25 cellular contexts compared by ENCODE assay signal in the genomic region with DNA sequence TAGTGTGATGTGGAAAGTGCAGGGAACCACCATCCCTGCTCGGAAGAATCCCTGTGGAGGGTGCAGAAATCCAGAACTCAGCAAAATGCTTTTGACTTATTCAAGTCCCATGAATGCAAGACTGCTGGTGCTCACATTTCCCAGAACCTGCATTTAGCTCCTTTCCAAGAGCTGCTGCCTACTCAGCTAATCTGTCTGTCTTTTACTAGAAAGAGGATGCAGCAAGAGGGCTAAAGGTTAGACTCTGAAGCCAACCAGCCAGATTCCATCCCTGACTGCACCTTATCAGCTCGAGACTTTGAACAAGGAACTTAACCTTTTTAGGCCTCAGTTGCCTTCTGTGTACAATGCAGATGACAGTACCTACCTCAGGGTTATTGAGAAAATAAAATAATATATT. TPM values are rescaled to one million over a fixed set of nuclear protein-coding genes. Genes with fewer than 3 reads are reported as not detected.
DNase-seq lines count a peak whose midpoint lies in the region; ATAC-seq, FAIRE-seq and TF ChIP-seq lines count a peak whose summit lies in the region.
"Had no signal": no experiment of that assay in that cellular context is flagged by ENCODE, and none has a peak within 500 bp of the region (broad histone marks: within the 10 kb centered on the region; RNA-seq: fewer than 3 reads in every experiment).

No MANE protein-coding gene starts in this region.

- no peak overlapping the region for H3K27ac ChIP-seq in mammary epithelial cell (ENCODE audit: insufficient read depth, low read depth, low read length)
- no peak overlapping the region for H3K27ac ChIP-seq in keratinocyte (ENCODE audit: control insufficient read depth, insufficient read depth, low read length)
- no peak overlapping the region for H3K27ac ChIP-seq in upper lobe of right lung
- H3K27ac ChIP-seq: SK-N-MC had no signal

- ATAC-seq in upper lobe of right lung (peak; percentile 9), left ventricle myocardium superior (no peak)
- ATAC-seq: CD8-positive, alpha-beta T cell; Panc1 had no signal

- H3K27me3 ChIP-seq in mammary epithelial cell (ENCODE audit: insufficient read depth, low read length) (no peaks in the 10 kb centered on the region), keratinocyte (ENCODE audit: control insufficient read depth, extremely low read depth, insufficient read depth, low read length) (no peaks in the 10 kb centered on the region), upper lobe of right lung (no peaks in the 10 kb centered on the region)

- 67% methylated on average over 2 of the region's 2 CpGs for WGBS in mammary epithelial cell (ENCODE audit: low coverage, missing lambda C conversion rate)

- BruUV-seq in mammary epithelial cell (replicated peaks; lab: Mats Ljungman, UMichigan) = no TSS peak
- no TSS peak for BruUV-seq in MCF 10A (replicated peaks; lab: Mats Ljungman, UMichigan)

- H3K27ac Mint-ChIP-seq in MCF 10A (ENCODE audit: low read depth, unreplicated experiment) = no peak overlapping the region
- H3K27ac Mint-ChIP-seq: CD8-positive, alpha-beta T cell had no signal

- H3K4me3 ChIP-seq in mammary epithelial cell (replicated peaks in 1 of 3; ENCODE audit: insufficient read depth in 1 of 3, low read depth in 2 of 3, low read length in 3 of 3) = no peak overlapping the region
- no peak overlapping the region for H3K4me3 ChIP-seq in keratinocyte (ENCODE audit: control insufficient read depth in 2 of 3, extremely low read depth in 1 of 3, insufficient read depth in 2 of 3, low read depth in 1 of 3, low read length in 3 of 3)
- H3K4me3 ChIP-seq in upper lobe of right lung = no peak overlapping the region
- H3K4me3 ChIP-seq: SK-N-MC had no signal

- no peaks in the 10 kb centered on the region for H3K79me2 ChIP-seq in mammary epithelial cell (ENCODE audit: insufficient read depth, low read length)
- H3K79me2 ChIP-seq in keratinocyte (ENCODE audit: control insufficient read depth, insufficient read depth, low read length) = no peaks in the 10 kb centered on the region

- DNase-seq in mammary epithelial cell = no peak
- DNase-seq in MCF 10A (ENCODE audit: unreplicated experiment) = no peak
- peak; percentile 26 for DNase-seq in SK-N-DZ (ENCODE audit: low spot score)
- no peak for DNase-seq in keratinocyte (ENCODE audit: low read depth, low spot score)
- no peak for DNase-seq in upper lobe of right lung
- DNase-seq in activated effector memory CD4-positive, alpha-beta T cell treated with anti-CD3 and anti-CD28 coated beads, Interleukin-2, amount 50 U/mL, for 16 hours = no peak
- DNase-seq in NCI-H345 (lab: John Stamatoyannopoulos, UW) = no peak
- no peak for DNase-seq in left ventricle myocardium superior
- DNase-seq: C1 segment of cervical spinal cord; CD8-positive, alpha-beta T cell; DMS79 treated with DMSO at 0.1 percent for 48 hours; GF-D8; HCEC 1CT; IMR-90; KG1; MM.1S; NCI-H1048; NCI-H1436; NCI-H187 treated with DMSO at 0.1 percent for 48 hours; NCI-H526 had no signal

- H3K9me3 ChIP-seq in mammary epithelial cell (replicated peaks; ENCODE audit: insufficient read depth, low read length) (no peaks in the 10 kb centered on the region), keratinocyte (ENCODE audit: control insufficient read depth, low read depth, low read length) (no peaks in the 10 kb centered on the region), upper lobe of right lung (no peaks in the 10 kb centered on the region)
- H3K9me3 ChIP-seq: Caco-2 had no signal

- dilution Hi-C loops in mammary epithelial cell (cut with HindIII; ENCODE audit: low sequenced_read_pairs) = no loop called here
- dilution Hi-C loops in keratinocyte (cut with MboI; ENCODE audit: extremely low pct_ligation_motif_present, low sequenced_read_pairs) = no loop called here

- TF ChIP-seq CTCF in mammary epithelial cell (conservative IDR thresholded peaks at IDR 0.05 in 1 of 2, IDR thresholded peaks at IDR 0.05 in 1 of 2; ENCODE audit: extremely low read depth in 1 of 2, insufficient read depth in 1 of 2, low read depth in 1 of 2, low read length in 2 of 2) = no peak
- no peak for TF ChIP-seq CTCF in MCF 10A (IDR thresholded peaks at IDR 0.05; ENCODE audit: unreplicated experiment)
- no peak for TF ChIP-seq CTCF in keratinocyte (optimal IDR thresholded peaks at IDR 0.05 in 1 of 3, IDR thresholded peaks at IDR 0.05 in 1 of 3, conservative IDR thresholded peaks at IDR 0.05 in 1 of 3; ENCODE audit: extremely low read depth in 1 of 3, insufficient read depth in 2 of 3, low read length in 3 of 3)
- TF ChIP-seq CTCF in upper lobe of right lung (IDR thresholded peaks at IDR 0.05) = no peak

- in situ Hi-C loops in mammary epithelial cell (cut with MboI; ENCODE audit: low sequenced_read_pairs in 2 of 2) = no loop called here

- intact Hi-C loops in mammary epithelial cell (cut with micrococcal nuclease) = no loop called here
- intact Hi-C loops in MCF 10A (cut with micrococcal nuclease) = no loop called here
- intact Hi-C loops in upper lobe of right lung (cut with DNase I) = no loop called here
- intact Hi-C loops in left ventricle myocardium superior (cut with micrococcal nuclease) = no loop called here

- H3K4me3 Mint-ChIP-seq in MCF 10A (ENCODE audit: unreplicated experiment) = no peak overlapping the region
- H3K4me3 Mint-ChIP-seq: CD8-positive, alpha-beta T cell had no signal

- peaks cover 11% of the 10 kb centered on the region for H3K4me1 Mint-ChIP-seq in MCF 10A (ENCODE audit: insufficient read depth, unreplicated experiment)

- POLR2A ChIA-PET in MCF 10A (lab: Yijun Ruan, JAX) = interaction anchor here (1.6 to 2.8 kb wide), 2 partner anchors 11 to 44 kb away, joined by 6 to 25 read pairs; a partner anchor contains a TSS

- CTCF ChIA-PET in mammary epithelial cell (lab: Charles Lee; ENCODE audit: low non-redundant PET) = no interaction called here
- CTCF ChIA-PET in MCF 10A (lab: Yijun Ruan, JAX) = interaction anchor here (0.6 to 2.2 kb wide), 4 partner anchors 11 to 278 kb away, joined by 3 to 9 read pairs (median 4); no protein-coding TSS in a partner anchor

- H3K36me3 Mint-ChIP-seq in MCF 10A (ENCODE audit: insufficient read depth, unreplicated experiment) = no peaks in the 10 kb centered on the region
- H3K36me3 Mint-ChIP-seq: CD8-positive, alpha-beta T cell had no signal

- H4K20me1 ChIP-seq in mammary epithelial cell (ENCODE audit: insufficient read depth, low read length) = no peaks in the 10 kb centered on the region
- H4K20me1 ChIP-seq in keratinocyte (ENCODE audit: control insufficient read depth, extremely low read depth, insufficient read depth, low read length) = no peaks in the 10 kb centered on the region

- H3K4me1 ChIP-seq in mammary epithelial cell (ENCODE audit: insufficient read depth, low read length) (peaks cover 33% of the 10 kb centered on the region), keratinocyte (ENCODE audit: control insufficient read depth, extremely low read depth, insufficient read depth, low read length) (peaks cover 44% of the 10 kb centered on the region), upper lobe of right lung (peaks cover 9% of the 10 kb centered on the region)

- H2AFZ ChIP-seq in mammary epithelial cell (ENCODE audit: low read depth, low read length) (peak overlapping the region; percentile 9), keratinocyte (ENCODE audit: control insufficient read depth, low read length) (no peak overlapping the region)

- H3K9me3 Mint-ChIP-seq in MCF 10A (ENCODE audit: unreplicated experiment) = no peaks in the 10 kb centered on the region
- H3K9me3 Mint-ChIP-seq: CD8-positive, alpha-beta T cell had no signal

- H3K9ac ChIP-seq in mammary epithelial cell (ENCODE audit: insufficient read depth, low read length) (no peak overlapping the region), keratinocyte (ENCODE audit: control insufficient read depth, extremely low read depth, insufficient read depth, low read length) (no peak overlapping the region)

- H3K36me3 ChIP-seq in mammary epithelial cell (ENCODE audit: insufficient read depth, low read length) (no peaks in the 10 kb centered on the region), keratinocyte (ENCODE audit: control insufficient read depth in 2 of 2, extremely low read depth in 1 of 2, insufficient read depth in 2 of 2, low read length in 2 of 2) (no peaks in the 10 kb centered on the region), upper lobe of right lung (no peaks in the 10 kb centered on the region)

- H3K4me2 ChIP-seq in mammary epithelial cell (ENCODE audit: insufficient read depth, low read depth, low read length) (peak overlapping the region; percentile 76), keratinocyte (ENCODE audit: control insufficient read depth, extremely low read depth, insufficient read depth, low read depth, low read length) (peak overlapping the region; percentile 92)

- no peaks in the 10 kb centered on the region for H3K9me1 ChIP-seq in keratinocyte (ENCODE audit: control insufficient read depth, extremely low read depth, insufficient read depth, low read length)

- no peak for FAIRE-seq in keratinocyte (lab: Jason Lieb, UNC)
- FAIRE-seq: GM12891, H1 had no signal

- H3K27me3 Mint-ChIP-seq in MCF 10A (ENCODE audit: insufficient read depth, unreplicated experiment) = no peaks in the 10 kb centered on the region

RNA-seq across cellular contexts. Expression of a gene that starts 11.8 kb away (rescaled TPM):
- 100 to 1,000 TPM; 129 to 238 TPM for total RNA-seq in mammary epithelial cell
- 102 TPM for polyA plus RNA-seq in mammary epithelial cell
- 109 TPM for polyA minus RNA-seq in mammary epithelial cell
- 190 and 249 TPM in 2 replicates for total RNA-seq in MCF 10A (2022)
- polyA plus RNA-seq in SK-N-DZ (2014; cell fraction: cytosol; rRNA removed) = 209 and 225 TPM in 2 replicates
- 111 and 136 TPM in 2 replicates for polyA plus RNA-seq in SK-N-DZ (2014; cell fraction: nucleus; rRNA removed)
- polyA plus RNA-seq in keratinocyte = 126 to 172 TPM (median 144 TPM) in 3 replicates
- 73.7 TPM for polyA plus RNA-seq in keratinocyte (2011; ENCODE audit: low read depth)
- polyA plus RNA-seq in keratinocyte (2011; cell fraction: cytosol; rRNA removed) = 140 and 154 TPM in 2 replicates
- 42.5 and 62.6 TPM in 2 replicates for polyA plus RNA-seq in keratinocyte (2011; cell fraction: nucleus; rRNA removed)
- polyA plus RNA-seq in keratinocyte (2012; ENCODE audit: low replicate concordance) = 101 and 194 TPM in 2 replicates
- 42.9 to 56.5 TPM (median 47.7 TPM) in 3 replicates for polyA minus RNA-seq in keratinocyte
- 45.8 TPM for polyA minus RNA-seq in keratinocyte (2011; cell fraction: cytosol; rRNA and poly(A)+ RNA removed)
- 8.3 and 14.2 TPM in 2 replicates for polyA minus RNA-seq in keratinocyte (2011; cell fraction: nucleus; rRNA and poly(A)+ RNA removed)
- total RNA-seq in upper lobe of right lung = 80.7 TPM
- 98.4 TPM for total RNA-seq in left ventricle myocardium superior
